ENCODE assay signal across 23 cellular contexts in the genomic region with DNA sequence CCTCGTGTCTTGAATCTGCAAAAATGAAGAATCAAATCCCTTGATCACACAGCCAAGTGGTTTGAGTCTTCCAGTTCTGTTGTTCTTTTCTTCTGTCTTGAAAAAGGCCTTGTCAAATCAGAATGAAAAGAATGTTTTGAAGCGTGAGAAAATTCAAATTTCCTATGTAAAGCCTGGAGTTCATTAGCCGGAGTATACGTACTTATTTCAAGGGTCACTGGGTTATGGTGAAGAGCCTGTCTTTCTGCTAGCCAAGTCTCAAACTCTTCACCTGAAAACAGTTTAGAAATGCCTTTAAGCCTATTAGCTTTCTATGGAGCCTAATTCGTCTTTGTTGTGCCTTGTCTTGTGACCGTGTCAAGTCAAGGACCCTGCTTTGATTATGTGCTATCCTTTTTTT.
"Had no signal": no experiment of that assay in that cellular context is flagged by ENCODE, and none has a peak within 500 bp of the region (broad histone marks: within the 10 kb centered on the region; RNA-seq: fewer than 3 reads in every experiment).

No MANE protein-coding gene starts in this region.

- H3K36me3 ChIP-seq: gastrocnemius medialis, neutrophil, sigmoid colon, suprapubic skin, tibial artery, upper lobe of right lung had no signal

- H3K27ac ChIP-seq: body of pancreas, gastrocnemius medialis, neutrophil, sigmoid colon, suprapubic skin, tibial artery, upper lobe of right lung had no signal

- FAIRE-seq: small intestine had no signal

- H3K27me3 ChIP-seq: body of pancreas, gastrocnemius medialis, neutrophil, sigmoid colon, suprapubic skin, tibial artery, upper lobe of right lung had no signal

- ATAC-seq: activated T-cell treated with anti-CD3 and anti-CD28 coated beads, Interleukin-2, amount 50 U/mL, for 72 hours; body of pancreas; gastrocnemius medialis; left ventricle myocardium superior; stimulated activated naive B cell treated with anti-CD40 and anti-IgM and Interleukin-4, amounts not matched to agents 10 μg/mL and 1 μg/mL and 100 μg/mL, for 72 hours; upper lobe of right lung had no signal

- H3K4me1 ChIP-seq: body of pancreas, gastrocnemius medialis, sigmoid colon, suprapubic skin, upper lobe of right lung had no signal

- H3K4me3 ChIP-seq: body of pancreas, gastrocnemius medialis, sigmoid colon, suprapubic skin, tibial artery, upper lobe of right lung had no signal

- DNase-seq: activated CD4-positive, alpha-beta T cell treated with anti-CD3 and anti-CD28 coated beads for 1 hour; activated CD4-positive, alpha-beta T cell treated with anti-CD3 and anti-CD28 coated beads, Interleukin-2, amount 50 U/mL, for 1 hour; activated effector memory CD4-positive, alpha-beta T cell treated with Interleukin-2 at 50 U/mL for 16 hours; activated naive CD4-positive, alpha-beta T cell treated with Interleukin-2 at 50 U/mL for 16 hours; activated T-cell treated with anti-CD3 and anti-CD28 coated beads for 4 hours; activated T-cell treated with anti-CD3 and anti-CD28 coated beads, Interleukin-2, amount 50 U/mL, for 72 hours; anterior cingulate cortex; body of pancreas; dermis blood vessel endothelial cell; effector CD8-positive, alpha-beta T cell; gastrocnemius medialis; glutamatergic neuron; left ventricle myocardium superior; naive B cell; sigmoid colon; small intestine; stimulated activated CD4-positive, alpha-beta T cell treated with anti-CD3 and anti-CD28 coated beads, Interleukin-1b, Interleukin-23, amount 100 ng/mL, for 48 hours; stimulated activated naive B cell treated with anti-CD40 and anti-IgM and Interleukin-4, amounts not matched to agents 10 μg/mL and 1 μg/mL and 100 μg/mL, for 72 hours; T-helper 2 cell; tibial artery; upper lobe of right lung had no signal

- H3K9me3 ChIP-seq: body of pancreas, gastrocnemius medialis, neutrophil, sigmoid colon, suprapubic skin, tibial artery, upper lobe of right lung had no signal
